Comparison of ENCODE assay signal across 13 cellular contexts in genomic region chr17:869067-869466, GRCh38.
DNase-seq lines count a peak whose midpoint lies in the region; ATAC-seq, FAIRE-seq and TF ChIP-seq lines count a peak whose summit lies in the region.
"Had no signal": no experiment of that assay in that cellular context is flagged by ENCODE, and none has a peak within 500 bp of the region (broad histone marks: within the 10 kb centered on the region; RNA-seq: fewer than 3 reads in every experiment).

No MANE protein-coding gene starts in this region.

- H3K9ac ChIP-seq in endodermal cell (ENCODE audit: extremely low read depth, low read length, poor library complexity, severe bottlenecking) = no peak overlapping the region
- peak overlapping the region; percentile 53 to 69 for H3K9ac ChIP-seq in stomach smooth muscle (ENCODE audit: low read length in 2 of 2)

- TF ChIP-seq POLR2A in H54 (IDR thresholded peaks at IDR 0.05; ENCODE audit: low read depth, low read length) = no peak

- H3K4me1 Mint-ChIP-seq in endodermal cell = peaks cover 14% of the 10 kb centered on the region
- H3K4me1 Mint-ChIP-seq: naive B cell had no signal

- peaks cover 8% of the 10 kb centered on the region for H3K9me3 ChIP-seq in endodermal cell (ENCODE audit: control insufficient read depth, low read length)
- no peaks in the 10 kb centered on the region for H3K9me3 ChIP-seq in lower lobe of right lung
- H3K9me3 ChIP-seq in stomach smooth muscle (ENCODE audit: control insufficient read depth in 2 of 2, low read length in 2 of 2) = no peaks in the 10 kb centered on the region

- intact Hi-C loops in lower lobe of right lung (cut with DNase I) = no loop called here

- H3K36me3 ChIP-seq in endodermal cell (ENCODE audit: control insufficient read depth, insufficient read depth, low read length) (peaks cover 75% of the 10 kb centered on the region), lower lobe of right lung (no peaks in the 10 kb centered on the region), stomach smooth muscle (ENCODE audit: control insufficient read depth in 2 of 2, insufficient read depth in 2 of 2, low read length in 2 of 2) (no peaks in the 10 kb centered on the region)

- DNase-seq in H54 (ENCODE audit: insufficient read length, low spot score) (peak; percentile 33), endodermal cell (no peak), lower lobe of right lung (no peak), dedifferentiated amniotic fluid mesenchymal stem cell (ENCODE audit: extremely low spot score) (no peak), DMS53 treated with DMSO at 0.1 percent for 48 hours (lab: John Stamatoyannopoulos, UW; ENCODE audit: unreplicated experiment) (no peak), OCI-M2 (lab: John Stamatoyannopoulos, UW; ENCODE audit: unreplicated experiment) (no peak)
- DNase-seq in activated CD4-positive, alpha-beta T cell treated with anti-CD3 and anti-CD28 coated beads for 1 hour = no peak
- DNase-seq: activated CD8-positive, alpha-beta memory T cell treated with anti-CD3 and anti-CD28 coated beads, Interleukin-2, amount 50 U/mL, for 4 hours; effector memory CD8-positive, alpha-beta T cell; GF-D8; naive B cell; stimulated activated CD8-positive, alpha-beta memory T cell treated with anti-CD3 and anti-CD28 coated beads, Interleukin-4, amount 100 ng/mL, for 48 hours had no signal

- H3K27me3 ChIP-seq in endodermal cell (ENCODE audit: control insufficient read depth, insufficient read depth, low read length, poor library complexity, severe bottlenecking) (no peaks in the 10 kb centered on the region), lower lobe of right lung (ENCODE audit: low read depth) (no peaks in the 10 kb centered on the region), stomach smooth muscle (ENCODE audit: control insufficient read depth in 1 of 2, insufficient read depth in 2 of 2, low read length in 2 of 2) (no peaks in the 10 kb centered on the region)

- no peak for FAIRE-seq in H54 (lab: Jason Lieb, UNC)

- no peaks in the 10 kb centered on the region for H3K9me3 Mint-ChIP-seq in endodermal cell
- H3K9me3 Mint-ChIP-seq: effector memory CD8-positive, alpha-beta T cell had no signal

- H3K27me3 Mint-ChIP-seq in endodermal cell (ENCODE audit: insufficient read depth) = no peaks in the 10 kb centered on the region

- H3K27ac ChIP-seq in endodermal cell (ENCODE audit: low read depth, low read length) (no peak overlapping the region), lower lobe of right lung (peak overlapping the region; percentile 58), stomach smooth muscle (ENCODE audit: low read length) (peak overlapping the region; percentile 89)

- peaks cover 49% of the 10 kb centered on the region for H3K36me3 Mint-ChIP-seq in endodermal cell (ENCODE audit: low read depth)

- H3K4me1 ChIP-seq in endodermal cell (ENCODE audit: control insufficient read depth, insufficient read depth, low read length) (no peaks in the 10 kb centered on the region), lower lobe of right lung (peaks cover 22% of the 10 kb centered on the region), stomach smooth muscle (ENCODE audit: control insufficient read depth, insufficient read depth, low read length) (peaks cover 53% of the 10 kb centered on the region)

- ATAC-seq in lower lobe of right lung = peak; percentile 68 to 73
- ATAC-seq: effector memory CD8-positive, alpha-beta T cell had no signal

- H3K4me3 ChIP-seq in endodermal cell (ENCODE audit: low read length) (no peak overlapping the region), lower lobe of right lung (no peak overlapping the region), stomach smooth muscle (ENCODE audit: low read length in 2 of 2) (peak overlapping the region; percentile 21 to 63)

- TF ChIP-seq CTCF in endodermal cell (conservative IDR thresholded peaks at IDR 0.05) (no peak), lower lobe of right lung (IDR thresholded peaks at IDR 0.05) (no peak)

- peak overlapping the region; percentile 52 for H3K27ac Mint-ChIP-seq in endodermal cell
- H3K27ac Mint-ChIP-seq: effector memory CD8-positive, alpha-beta T cell had no signal

- H3K4me3 Mint-ChIP-seq in endodermal cell = no peak overlapping the region
- H3K4me3 Mint-ChIP-seq: effector memory CD8-positive, alpha-beta T cell; naive B cell had no signal

- 93 to 96% methylated on average over 7 of the region's 7 CpGs for WGBS in endodermal cell (ENCODE audit: insufficient coverage in 1 of 2, insufficient read length in 1 of 2), 2 experiments

Comparison
In these comparisons a context has a peak if more than half of its experiments do, and no peak if none do; other contexts are left out.
1. H3K4me3 ChIP-seq: peak in stomach smooth muscle (2 of 2); none in endodermal cell (single experiment) and lower lobe of right lung (single experiment).